In the genomic region with DNA sequence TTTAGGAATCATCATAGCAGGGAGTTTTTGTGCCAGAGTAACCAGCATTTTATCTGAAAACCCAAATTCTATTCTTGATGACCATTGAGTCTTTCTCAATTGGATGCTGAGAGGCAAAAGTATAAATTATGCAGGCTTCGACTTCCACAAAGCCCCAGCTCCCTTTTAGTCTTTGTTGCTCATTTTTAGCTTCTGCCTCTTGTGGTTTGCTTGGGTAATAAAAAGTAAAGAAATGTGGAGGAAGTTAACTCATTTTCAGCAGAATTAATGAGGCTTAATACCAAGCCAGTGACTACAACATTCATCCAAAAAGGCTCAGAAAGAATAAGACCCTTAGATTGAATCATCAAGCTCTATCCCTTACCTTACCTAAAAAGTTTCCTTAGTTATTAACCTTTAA, we compare ENCODE assay signal across 1 cellular context.
TF ChIP-seq lines count a peak whose summit lies in the region.

No MANE protein-coding gene starts in this region.

TF ChIP-seq in WTC11, 78 proteins besides CTCF, POLR2A, EP300 and RAD21 (continued from another document):
- TF ChIP-seq, protein P1, sequence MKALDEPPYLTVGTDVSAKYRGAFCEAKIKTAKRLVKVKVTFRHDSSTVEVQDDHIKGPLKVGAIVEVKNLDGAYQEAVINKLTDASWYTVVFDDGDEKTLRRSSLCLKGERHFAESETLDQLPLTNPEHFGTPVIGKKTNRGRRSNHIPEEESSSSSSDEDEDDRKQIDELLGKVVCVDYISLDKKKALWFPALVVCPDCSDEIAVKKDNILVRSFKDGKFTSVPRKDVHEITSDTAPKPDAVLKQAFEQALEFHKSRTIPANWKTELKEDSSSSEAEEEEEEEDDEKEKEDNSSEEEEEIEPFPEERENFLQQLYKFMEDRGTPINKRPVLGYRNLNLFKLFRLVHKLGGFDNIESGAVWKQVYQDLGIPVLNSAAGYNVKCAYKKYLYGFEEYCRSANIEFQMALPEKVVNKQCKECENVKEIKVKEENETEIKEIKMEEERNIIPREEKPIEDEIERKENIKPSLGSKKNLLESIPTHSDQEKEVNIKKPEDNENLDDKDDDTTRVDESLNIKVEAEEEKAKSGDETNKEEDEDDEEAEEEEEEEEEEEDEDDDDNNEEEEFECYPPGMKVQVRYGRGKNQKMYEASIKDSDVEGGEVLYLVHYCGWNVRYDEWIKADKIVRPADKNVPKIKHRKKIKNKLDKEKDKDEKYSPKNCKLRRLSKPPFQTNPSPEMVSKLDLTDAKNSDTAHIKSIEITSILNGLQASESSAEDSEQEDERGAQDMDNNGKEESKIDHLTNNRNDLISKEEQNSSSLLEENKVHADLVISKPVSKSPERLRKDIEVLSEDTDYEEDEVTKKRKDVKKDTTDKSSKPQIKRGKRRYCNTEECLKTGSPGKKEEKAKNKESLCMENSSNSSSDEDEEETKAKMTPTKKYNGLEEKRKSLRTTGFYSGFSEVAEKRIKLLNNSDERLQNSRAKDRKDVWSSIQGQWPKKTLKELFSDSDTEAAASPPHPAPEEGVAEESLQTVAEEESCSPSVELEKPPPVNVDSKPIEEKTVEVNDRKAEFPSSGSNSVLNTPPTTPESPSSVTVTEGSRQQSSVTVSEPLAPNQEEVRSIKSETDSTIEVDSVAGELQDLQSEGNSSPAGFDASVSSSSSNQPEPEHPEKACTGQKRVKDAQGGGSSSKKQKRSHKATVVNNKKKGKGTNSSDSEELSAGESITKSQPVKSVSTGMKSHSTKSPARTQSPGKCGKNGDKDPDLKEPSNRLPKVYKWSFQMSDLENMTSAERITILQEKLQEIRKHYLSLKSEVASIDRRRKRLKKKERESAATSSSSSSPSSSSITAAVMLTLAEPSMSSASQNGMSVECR (CRISPR knock-in tag; IDR thresholded peaks at IDR 0.05; ENCODE audit: borderline replicate concordance), result no peak
- TF ChIP-seq, protein P2, sequence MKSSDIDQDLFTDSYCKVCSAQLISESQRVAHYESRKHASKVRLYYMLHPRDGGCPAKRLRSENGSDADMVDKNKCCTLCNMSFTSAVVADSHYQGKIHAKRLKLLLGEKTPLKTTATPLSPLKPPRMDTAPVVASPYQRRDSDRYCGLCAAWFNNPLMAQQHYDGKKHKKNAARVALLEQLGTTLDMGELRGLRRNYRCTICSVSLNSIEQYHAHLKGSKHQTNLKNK (CRISPR knock-in tag; IDR thresholded peaks at IDR 0.05), result no peak
- no peak for TF ChIP-seq CREB1 (CRISPR knock-in tag; IDR thresholded peaks at IDR 0.05)
- no peak for TF ChIP-seq TEAD4 (CRISPR knock-in tag; IDR thresholded peaks at IDR 0.05)
- TF ChIP-seq, protein P3, sequence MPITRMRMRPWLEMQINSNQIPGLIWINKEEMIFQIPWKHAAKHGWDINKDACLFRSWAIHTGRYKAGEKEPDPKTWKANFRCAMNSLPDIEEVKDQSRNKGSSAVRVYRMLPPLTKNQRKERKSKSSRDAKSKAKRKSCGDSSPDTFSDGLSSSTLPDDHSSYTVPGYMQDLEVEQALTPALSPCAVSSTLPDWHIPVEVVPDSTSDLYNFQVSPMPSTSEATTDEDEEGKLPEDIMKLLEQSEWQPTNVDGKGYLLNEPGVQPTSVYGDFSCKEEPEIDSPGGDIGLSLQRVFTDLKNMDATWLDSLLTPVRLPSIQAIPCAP (CRISPR knock-in tag; IDR thresholded peaks at IDR 0.05), result no peak
- no peak for TF ChIP-seq ATF1 (CRISPR knock-in tag; IDR thresholded peaks at IDR 0.05)
- no peak for TF ChIP-seq ZNF232 (CRISPR knock-in tag; IDR thresholded peaks at IDR 0.05)
- no peak for TF ChIP-seq CREM (CRISPR knock-in tag; IDR thresholded peaks at IDR 0.05)
- TF ChIP-seq ESRRA (CRISPR knock-in tag; IDR thresholded peaks at IDR 0.05; ENCODE audit: borderline replicate concordance), result no peak
- TF ChIP-seq, protein P4, sequence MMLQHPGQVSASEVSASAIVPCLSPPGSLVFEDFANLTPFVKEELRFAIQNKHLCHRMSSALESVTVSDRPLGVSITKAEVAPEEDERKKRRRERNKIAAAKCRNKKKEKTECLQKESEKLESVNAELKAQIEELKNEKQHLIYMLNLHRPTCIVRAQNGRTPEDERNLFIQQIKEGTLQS (CRISPR knock-in tag; conservative IDR thresholded peaks at IDR 0.05), result no peak
TF ChIP-seq in WTC11: peak in this region for 0.
